In the genomic region with DNA sequence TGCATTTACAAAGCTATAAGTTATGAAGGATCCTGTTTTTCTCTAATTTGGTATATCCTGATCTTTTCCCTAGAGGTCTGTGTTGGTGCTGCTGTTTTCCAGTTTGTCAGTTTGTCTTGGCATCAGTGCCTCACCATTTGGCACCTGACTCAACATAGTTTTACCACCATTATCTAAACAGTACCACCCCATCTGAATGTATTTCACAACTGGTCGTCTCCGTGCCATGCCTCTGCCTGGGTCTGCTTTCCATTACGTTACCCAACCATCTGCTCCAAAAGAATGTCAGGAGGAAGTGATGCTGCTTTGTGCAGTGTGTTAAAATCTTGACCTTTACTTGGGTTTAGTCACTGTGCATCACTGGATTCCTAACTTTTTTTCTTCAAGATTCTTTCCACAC, we compare ENCODE assay signal across 13 cellular contexts.
A peak's percentile ranks its signal among the peaks of the same experiment; 100 is the strongest.
DNase-seq lines count a peak whose midpoint lies in the region; ATAC-seq, FAIRE-seq and TF ChIP-seq lines count a peak whose summit lies in the region.
"Had no signal": no experiment of that assay in that cellular context is flagged by ENCODE, and none has a peak within 500 bp of the region (broad histone marks: within the 10 kb centered on the region; RNA-seq: fewer than 3 reads in every experiment).

No MANE protein-coding gene starts in this region.

- 2% methylated on average over 3 of the region's 3 CpGs for WGBS in A549 (ENCODE audit: missing lambda C conversion rate)
- WGBS in neuronal stem cell (ENCODE audit: extremely low coverage in 2 of 2, insufficient read length in 2 of 2, insufficient replicate concordance in 1 of 2), 2 donors = no CpG with 5 or more reads among the region's 3 CpGs

- H3K4me1 ChIP-seq in A549 = peaks cover 19% of the 10 kb centered on the region
- H3K4me1 ChIP-seq in left lung = no peaks in the 10 kb centered on the region
- peaks cover 0 to 2% of the 10 kb centered on the region in 2 donors for H3K4me1 ChIP-seq in neuronal stem cell (ENCODE audit: control insufficient read depth in 2 of 2, insufficient read depth in 1 of 2, low read depth in 1 of 2, low read length in 2 of 2)
- H3K4me1 ChIP-seq: neural progenitor cell had no signal

- DNase-seq in A549 (ENCODE audit: low read depth in 1 of 2, low spot score in 1 of 2) = peak; percentile 11 to 77
- DNase-seq in HTR-8/SVneo (ENCODE audit: insufficient read length, low spot score) = peak; percentile 62
- peak; percentile 98 to 99 for DNase-seq in cardiac fibroblast (ENCODE audit: low read depth in 2 of 2)
- no peak for DNase-seq in left lung
- no peak for DNase-seq in head of caudate nucleus
- DNase-seq in neuronal stem cell (ENCODE audit: low spot score) = no peak
- no peak for DNase-seq in UCSD-AML1 (lab: John Stamatoyannopoulos, UW; ENCODE audit: unreplicated experiment)
- no peak for DNase-seq in NCI-H1694 treated with DMSO at 0.1 percent for 48 hours (lab: John Stamatoyannopoulos, UW)
- DNase-seq: activated naive CD4-positive, alpha-beta T cell treated with anti-CD3 and anti-CD28 coated beads for 36 hours; NCI-H526 treated with DMSO at 0.1 percent for 48 hours had no signal

- intact Hi-C loops in left lung (cut with DNase I) = no loop called here
- intact Hi-C loops in head of caudate nucleus (cut with DNase I) = no loop called here

- no peak overlapping the region for H3K23ac ChIP-seq in neuronal stem cell (ENCODE audit: low read depth, low read length, poor library complexity)

- H3K4me2 ChIP-seq in A549 = peak overlapping the region; percentile 37; the same call in 2 of the 3 replicates
- no peak overlapping the region for H3K4me2 ChIP-seq in neuronal stem cell (ENCODE audit: insufficient read depth, low read length, poor library complexity, severe bottlenecking)
- H3K4me2 ChIP-seq: neural progenitor cell had no signal

- TF ChIP-seq EP300 in A549 (IDR thresholded peaks at IDR 0.05) = peak in 1 of 2 experiments; percentile 44; a peak in 2 of 5 replicates

- H2AK5ac ChIP-seq in neuronal stem cell (ENCODE audit: low read depth, low read length) = no peak overlapping the region

- no peaks in the 10 kb centered on the region for H3K79me1 ChIP-seq in neuronal stem cell (ENCODE audit: low read depth, low read length)

- H2BK12ac ChIP-seq in neuronal stem cell (ENCODE audit: low read length) = no peak overlapping the region

- no peak overlapping the region for H3K14ac ChIP-seq in neuronal stem cell (ENCODE audit: low read length)

- TF ChIP-seq CTCF in A549 (IDR thresholded peaks at IDR 0.05) = no peak
- peak; percentile 19 for TF ChIP-seq CTCF in cardiac fibroblast (IDR thresholded peaks at IDR 0.05; ENCODE audit: low read depth, low read length)
- no peak for TF ChIP-seq CTCF in left lung (IDR thresholded peaks at IDR 0.05)

- H3K4ac ChIP-seq in neuronal stem cell (ENCODE audit: low read length) = no peak overlapping the region

- H3K27me3 ChIP-seq in left lung (no peaks in the 10 kb centered on the region), neuronal stem cell (ENCODE audit: control insufficient read depth in 3 of 3, insufficient read depth in 3 of 3, low read depth in 1 of 3, low read length in 3 of 3) (no peaks in the 10 kb centered on the region)
- H3K27me3 ChIP-seq: neural progenitor cell had no signal

- H2BK15ac ChIP-seq in neuronal stem cell (ENCODE audit: low read length) = no peak overlapping the region

- H3K4me3 ChIP-seq in A549 = no peak overlapping the region
- no peak overlapping the region for H3K4me3 ChIP-seq in cardiac fibroblast (replicated peaks in 1 of 2; ENCODE audit: low read depth in 2 of 2, low read length in 2 of 2)
- H3K4me3 ChIP-seq in left lung = no peak overlapping the region
- no peak overlapping the region for H3K4me3 ChIP-seq in neuronal stem cell (ENCODE audit: low read length in 2 of 2)
- H3K4me3 ChIP-seq: neural progenitor cell had no signal

- POLR2A ChIA-PET in A549 (lab: Yijun Ruan, JAX) = interaction anchor here (0.9 kb wide), 1 partner anchor 129 kb away, joined by 3 read pairs; the partner anchor contains the start of gene RASSF8

- TF ChIP-seq RAD21 in A549 (conservative IDR thresholded peaks at IDR 0.05 in 1 of 2, IDR thresholded peaks at IDR 0.05 in 1 of 2) = 0 out of 5 replicates have a peak, but pooled peaks of 1 of the 2 experiments have one; percentile 13

- H3K9me3 ChIP-seq in A549 (no peaks in the 10 kb centered on the region), left lung (no peaks in the 10 kb centered on the region), neuronal stem cell (replicated peaks in 1 of 2; ENCODE audit: control insufficient read depth in 2 of 2, insufficient read depth in 1 of 2, low read depth in 1 of 2, low read length in 2 of 2) (no peaks in the 10 kb centered on the region)

- no peak overlapping the region for H3K18ac ChIP-seq in neuronal stem cell (ENCODE audit: low read length)

- no peak overlapping the region for H4K91ac ChIP-seq in neuronal stem cell (ENCODE audit: low read depth, low read length, poor library complexity)

- H4K8ac ChIP-seq in neuronal stem cell (ENCODE audit: low read depth, low read length) = no peak overlapping the region

- H3K27ac ChIP-seq in A549 (no peak overlapping the region), left lung (no peak overlapping the region), neuronal stem cell (replicated peaks; ENCODE audit: low read length) (no peak overlapping the region)
- H3K27ac ChIP-seq: neural progenitor cell, VCaP had no signal

- TF ChIP-seq POLR2A in A549 (IDR thresholded peaks at IDR 0.05; ENCODE audit: low read length) = no peak

- H2AFZ ChIP-seq in neuronal stem cell (ENCODE audit: low read length) = no peak overlapping the region
- H2AFZ ChIP-seq: neural progenitor cell had no signal

- H3K36me3 ChIP-seq in left lung (no peaks in the 10 kb centered on the region), neuronal stem cell (replicated peaks in 1 of 2; ENCODE audit: control insufficient read depth in 2 of 2, insufficient read depth in 2 of 2, low read length in 2 of 2) (no peaks in the 10 kb centered on the region)
- H3K36me3 ChIP-seq: neural progenitor cell had no signal

- no peak overlapping the region for H2BK5ac ChIP-seq in neuronal stem cell (ENCODE audit: low read length)

- H3K9ac ChIP-seq in neuronal stem cell (ENCODE audit: low read depth, low read length, poor library complexity) = no peak overlapping the region
- H3K9ac ChIP-seq: neural progenitor cell had no signal

- no peak overlapping the region for H2BK120ac ChIP-seq in neuronal stem cell (ENCODE audit: low read depth, low read length)

- CTCF ChIA-PET in A549 (lab: Yijun Ruan, JAX) = no interaction called here

- FAIRE-seq in A549 (lab: Jason Lieb, UNC) (no peak), HTR-8/SVneo (lab: Jason Lieb, UNC) (peak; percentile 84)
- FAIRE-seq: GM12891 had no signal

- peak; percentile 81 to 91 for ATAC-seq in A549
- ATAC-seq in left lung = peak; percentile 33

TF ChIP-seq in A549, 52 proteins besides CTCF, POLR2A, EP300 and RAD21:
- TF ChIP-seq GATA3 (IDR thresholded peaks at IDR 0.05; ENCODE audit: borderline replicate concordance) (peak; percentile 33; the same call in 1 of the 2 replicates), JUNB (IDR thresholded peaks at IDR 0.05) (peak; percentile 41), FOSL2 (IDR thresholded peaks at IDR 0.05) (no peak), FOSL2 (CRISPR knock-in tag; IDR thresholded peaks at IDR 0.05) (peak; percentile 65), CEBPB (IDR thresholded peaks at IDR 0.05) (peak; percentile 53 to 59; a peak in 2 of 4 replicates), EHMT2 (IDR thresholded peaks at IDR 0.05; ENCODE audit: low read depth) (no peak)
- TF ChIP-seq, protein P1, sequence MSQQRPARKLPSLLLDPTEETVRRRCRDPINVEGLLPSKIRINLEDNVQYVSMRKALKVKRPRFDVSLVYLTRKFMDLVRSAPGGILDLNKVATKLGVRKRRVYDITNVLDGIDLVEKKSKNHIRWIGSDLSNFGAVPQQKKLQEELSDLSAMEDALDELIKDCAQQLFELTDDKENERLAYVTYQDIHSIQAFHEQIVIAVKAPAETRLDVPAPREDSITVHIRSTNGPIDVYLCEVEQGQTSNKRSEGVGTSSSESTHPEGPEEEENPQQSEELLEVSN (IDR thresholded peaks at IDR 0.05; ENCODE audit: borderline replicate concordance, low read depth) = no peak

Comparison
In these comparisons a context has a peak if more than half of its experiments do, and no peak if none do; other contexts are left out.
1. DNase-seq: peak in A549 (2 of 2), HTR-8/SVneo (single experiment) and cardiac fibroblast (2 of 2); none in left lung (0 of 2), head of caudate nucleus (0 of 42), neuronal stem cell (single experiment), UCSD-AML1 (single experiment) and NCI-H1694 treated with DMSO at 0.1 percent for 48 hours (single experiment).